8 cellular contexts compared by ENCODE assay signal in genomic region chr6:151014404-151015150, GRCh38.
A peak's percentile ranks its signal among the peaks of the same experiment; 100 is the strongest.
DNase-seq lines count a peak whose midpoint lies in the region; ATAC-seq and TF ChIP-seq lines count a peak whose summit lies in the region.

No MANE protein-coding gene starts in this region.

- POLR2A ChIA-PET in SK-N-SH (lab: Yijun Ruan, JAX): no interaction called here

- no peaks in the 10 kb centered on the region for H3K79me2 ChIP-seq in SK-N-SH (ENCODE audit: insufficient read depth)

- no peaks in the 10 kb centered on the region for H3K4me1 Mint-ChIP-seq in activated naive CD8-positive, alpha-beta T cell treated with anti-CD3 and anti-CD28 coated beads for 36 hours

- no peak overlapping the region for H3K4me2 ChIP-seq in SK-N-SH

- peaks cover 0 to 2% of the 10 kb centered on the region in 2 experiments; a peak in 1 of 4 replicates for H3K4me1 ChIP-seq in SK-N-SH (ENCODE audit: control insufficient read depth in 1 of 2, insufficient read depth in 2 of 2, low read depth in 1 of 2, low read length in 1 of 2)

- H3K27ac ChIP-seq in SK-N-SH (ENCODE audit: low read depth in 2 of 2, low read length in 1 of 2): peak overlapping the region in 1 of 2 experiments; percentile 24; a peak in 1 of 4 replicates

- TF ChIP-seq EP300 in SK-N-SH (IDR thresholded peaks at IDR 0.05; ENCODE audit: borderline replicate concordance in 1 of 2, low read depth in 1 of 2, low read length in 1 of 2): no peak

- H3F3A ChIP-seq in SK-N-SH (replicated peaks; ENCODE audit: insufficient read depth): peaks cover 27% of the 10 kb centered on the region

- H4K20me1 ChIP-seq in SK-N-SH (ENCODE audit: insufficient read depth): no peaks in the 10 kb centered on the region

- no peak overlapping the region for H2AFZ ChIP-seq in SK-N-SH (ENCODE audit: low read depth)

- peak; percentile 97 for TF ChIP-seq RAD21 in SK-N-SH (IDR thresholded peaks at IDR 0.05; ENCODE audit: low read length)

- peak; percentile 92 for TF ChIP-seq CTCF in SK-N-SH (IDR thresholded peaks at IDR 0.05)

- no peaks in the 10 kb centered on the region for H3K27me3 ChIP-seq in SK-N-SH (ENCODE audit: insufficient read depth)

- no peak overlapping the region; a peak in 1 of 4 replicates for H3K4me3 ChIP-seq in SK-N-SH (ENCODE audit: low read depth in 2 of 2, low read length in 1 of 2)

- WGBS in SK-N-SH (ENCODE audit: low lambda C conversion rate): 66% methylated on average over 5 of the region's 6 CpGs

- intact Hi-C loops in left ventricle myocardium superior (cut with micrococcal nuclease): loop anchor here (5.0 kb wide), 2 partner anchors 122 to 308 kb away; no protein-coding TSS in a partner anchor

- H3K36me3 ChIP-seq in SK-N-SH (replicated peaks in 1 of 2; ENCODE audit: control insufficient read depth in 1 of 2, insufficient read depth in 2 of 2, low read length in 1 of 2): peaks cover 21 to 55% of the 10 kb centered on the region in 2 experiments

- no peaks in the 10 kb centered on the region for H3K27me3 Mint-ChIP-seq in activated naive CD8-positive, alpha-beta T cell treated with anti-CD3 and anti-CD28 coated beads for 36 hours

- no peak overlapping the region for H3K9ac ChIP-seq in SK-N-SH

- H3K9me3 Mint-ChIP-seq in activated naive CD8-positive, alpha-beta T cell treated with anti-CD3 and anti-CD28 coated beads for 36 hours: no peaks in the 10 kb centered on the region

- no peaks in the 10 kb centered on the region for H3K9me2 ChIP-seq in SK-N-SH

- CTCF ChIA-PET in SK-N-SH (lab: Yijun Ruan, JAX): interaction anchor here (0.5 to 17.7 kb wide), 77 partner anchors 8 to 1797 kb away, joined by 3 to 371 read pairs (median 4); partner anchors contain the start of gene AKAP12

- ATAC-seq in GM21423 (IDR thresholded peaks at IDR 0.05; ENCODE audit: unreplicated experiment) (peak; percentile 68), left ventricle myocardium superior (peak; percentile 81), GM18858 (IDR thresholded peaks at IDR 0.05; ENCODE audit: unreplicated experiment) (no peak)

- H3K27ac Mint-ChIP-seq in activated naive CD8-positive, alpha-beta T cell treated with anti-CD3 and anti-CD28 coated beads for 36 hours: no peak overlapping the region

- H3K36me3 Mint-ChIP-seq in activated naive CD8-positive, alpha-beta T cell treated with anti-CD3 and anti-CD28 coated beads for 36 hours: peaks cover 26% of the 10 kb centered on the region

- no peak overlapping the region for H3K4me3 Mint-ChIP-seq in activated naive CD8-positive, alpha-beta T cell treated with anti-CD3 and anti-CD28 coated beads for 36 hours

- peak; percentile 47 for DNase-seq in COR-L47 (lab: John Stamatoyannopoulos, UW)
- peak; percentile 66 for DNase-seq in LoVo (ENCODE audit: low spot score)
- DNase-seq in SK-N-SH: peak; percentile 73
- peak; percentile 49 for DNase-seq in activated naive CD8-positive, alpha-beta T cell treated with anti-CD3 and anti-CD28 coated beads for 36 hours
- peak; percentile 62 for DNase-seq in left ventricle myocardium superior
- peak; percentile 73 for DNase-seq in retina

- H3K9me3 ChIP-seq in SK-N-SH: no peaks in the 10 kb centered on the region

TF ChIP-seq in SK-N-SH, 30 proteins besides CTCF, POLR2A, EP300 and RAD21:
- no peak for TF ChIP-seq TAF1 (IDR thresholded peaks at IDR 0.05; ENCODE audit: borderline replicate concordance, low read depth, low read length)
- no peak for TF ChIP-seq IRF3 (IDR thresholded peaks at IDR 0.05; ENCODE audit: low read depth, low read length)
- TF ChIP-seq MXI1 (IDR thresholded peaks at IDR 0.05; ENCODE audit: low read depth, low read length): peak; percentile 53; the same call in 1 of the 2 replicates
- TF ChIP-seq REST (IDR thresholded peaks at IDR 0.05; ENCODE audit: low read depth, low read length): no peak
- TF ChIP-seq FOXM1 (IDR thresholded peaks at IDR 0.05; ENCODE audit: low read depth): no peak
- peak; percentile 38 for TF ChIP-seq CHD2 (IDR thresholded peaks at IDR 0.05; ENCODE audit: low read length, partially characterized antibody)
- TF ChIP-seq SMC3 (IDR thresholded peaks at IDR 0.05; ENCODE audit: low read depth, low read length): peak; percentile 96
- TF ChIP-seq NRF1 (IDR thresholded peaks at IDR 0.05; ENCODE audit: low read depth, low read length): peak; percentile 1; the same call in 1 of the 2 replicates
